12 cellular contexts compared by ENCODE assay signal in the genomic region with DNA sequence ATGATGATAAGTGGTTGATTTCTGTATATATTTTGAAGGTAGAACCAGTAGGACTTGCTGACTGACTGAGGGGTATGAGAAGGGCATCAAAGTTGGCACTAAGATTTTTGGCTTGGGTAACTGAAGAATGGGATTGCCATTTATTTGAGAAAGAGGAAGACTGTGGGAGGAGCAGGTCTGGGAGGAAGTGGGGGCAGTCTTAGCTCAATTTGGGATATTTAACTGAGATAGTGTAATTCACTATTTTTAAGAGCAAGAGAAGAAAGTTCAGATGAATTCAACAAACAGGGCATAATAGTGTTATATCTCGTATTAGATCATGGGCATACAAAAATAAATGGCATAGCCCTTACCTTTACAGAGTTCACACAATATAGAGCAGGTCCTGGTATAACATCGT. TPM values are rescaled to one million over a fixed set of nuclear protein-coding genes. Genes with fewer than 3 reads are reported as not detected.
A peak's percentile ranks its signal among the peaks of the same experiment; 100 is the strongest.
DNase-seq lines count a peak whose midpoint lies in the region; ATAC-seq and TF ChIP-seq lines count a peak whose summit lies in the region.
"Had no signal": no experiment of that assay in that cellular context is flagged by ENCODE, and none has a peak within 500 bp of the region (broad histone marks: within the 10 kb centered on the region; RNA-seq: fewer than 3 reads in every experiment).

No MANE protein-coding gene starts in this region.

- no CpG with 5 or more reads among the region's 2 CpGs for WGBS in mesodermal cell (ENCODE audit: insufficient coverage in 2 of 2), 2 experiments

- ATAC-seq in GM19467 (IDR thresholded peaks at IDR 0.05; ENCODE audit: unreplicated experiment) (no peak), natural killer cell (no peak)

- H3K27ac ChIP-seq in KOPT-K1 (ENCODE audit: low read depth, low read length, poor library complexity, severe bottlenecking) = peak overlapping the region; percentile 98
- no peak overlapping the region for H3K27ac ChIP-seq in mesodermal cell (ENCODE audit: low read depth, low read length, severe bottlenecking)

- no peak overlapping the region for H3K4me3 Mint-ChIP-seq in natural killer cell
- H3K4me3 Mint-ChIP-seq: activated CD4-positive, alpha-beta T cell treated with anti-CD3 and anti-CD28 coated beads, Interleukin-2, amount 10 ng/mL, durations not matched to agents 24 days and 14 days; stimulated activated naive CD8-positive, alpha-beta T cell treated with anti-CD3 and anti-CD28 coated beads, Interleukin-15, Interleukin-2, amounts not matched to agents 100 ng/mL and 50 ng/mL, for 24 hours had no signal

- H3K9me3 ChIP-seq in KOPT-K1 (ENCODE audit: insufficient read depth, low read length, poor library complexity, severe bottlenecking) (no peaks in the 10 kb centered on the region), mesodermal cell (ENCODE audit: control insufficient read depth, low read length) (no peaks in the 10 kb centered on the region)

- TF ChIP-seq CTCF in GM06990 (IDR thresholded peaks at IDR 0.05; ENCODE audit: insufficient read depth, low read length, poor library complexity, severe bottlenecking) = no peak
- TF ChIP-seq CTCF in astrocyte of the cerebellum (IDR thresholded peaks at IDR 0.05; ENCODE audit: low read depth, low read length, missing control alignments) = no peak
- TF ChIP-seq CTCF in natural killer cell (IDR thresholded peaks at IDR 0.05) = no peak

- intact Hi-C loops in natural killer cell (cut with micrococcal nuclease) = no loop called here

- no peaks in the 10 kb centered on the region for H3K27me3 Mint-ChIP-seq in natural killer cell (ENCODE audit: low read depth in 2 of 2)
- H3K27me3 Mint-ChIP-seq: activated CD4-positive, alpha-beta T cell treated with anti-CD3 and anti-CD28 coated beads, Interleukin-2, amount 10 ng/mL, durations not matched to agents 24 days and 14 days; stimulated activated naive CD8-positive, alpha-beta T cell treated with anti-CD3 and anti-CD28 coated beads, Interleukin-15, Interleukin-2, amounts not matched to agents 100 ng/mL and 50 ng/mL, for 24 hours had no signal

- peak overlapping the region; percentile 93 for H3K4me3 ChIP-seq in GM06990 (replicated peaks; ENCODE audit: low read depth, low read length)
- peak overlapping the region; percentile 86 for H3K4me3 ChIP-seq in astrocyte of the cerebellum (ENCODE audit: low read depth, low read length)
- H3K4me3 ChIP-seq in mesodermal cell (ENCODE audit: extremely low read depth, insufficient read depth, low read length, poor library complexity, severe bottlenecking) = peak overlapping the region; percentile 84

- no peaks in the 10 kb centered on the region for H3K4me1 Mint-ChIP-seq in natural killer cell

- in situ Hi-C loops in astrocyte of the cerebellum (cut with HindIII; ENCODE audit: low sequenced_read_pairs) = no loop called here

- no peak for DNase-seq in GM06990 (ENCODE audit: extremely low read depth, insufficient read length)
- DNase-seq in astrocyte of the cerebellum (ENCODE audit: low read depth) = no peak
- no peak for DNase-seq in NCI-H146 (lab: John Stamatoyannopoulos, UW)
- DNase-seq in activated CD4-positive, alpha-beta T cell treated with anti-CD3 and anti-CD28 coated beads, Interleukin-2, amount 50 U/mL, for 1 hour = no peak
- no peak for DNase-seq in natural killer cell
- DNase-seq: activated CD4-positive, alpha-beta T cell treated with anti-CD3 and anti-CD28 coated beads, Interleukin-2, amount 10 ng/mL, durations not matched to agents 24 days and 14 days had no signal

- H3K36me3 ChIP-seq in GM06990 (ENCODE audit: control insufficient read depth, insufficient read depth, low read length) = no peaks in the 10 kb centered on the region
- peaks cover 55% of the 10 kb centered on the region for H3K36me3 ChIP-seq in KOPT-K1 (ENCODE audit: insufficient read depth, low read length)
- H3K36me3 ChIP-seq in mesodermal cell (ENCODE audit: control insufficient read depth, insufficient read depth, low read length) = peaks cover 50% of the 10 kb centered on the region

- H3K9me3 Mint-ChIP-seq in natural killer cell = no peaks in the 10 kb centered on the region
- H3K9me3 Mint-ChIP-seq: activated CD4-positive, alpha-beta T cell treated with anti-CD3 and anti-CD28 coated beads, Interleukin-2, amount 10 ng/mL, durations not matched to agents 24 days and 14 days; activated T-helper 2 cell treated with anti-CD3 and anti-CD28 coated beads, Interferon-gamma antibody, Interleukin-2, Interleukin-4, amounts not matched to agents 10 μg/mL and 5 μg/mL and 100 μg/mL, durations not matched to agents 14 hours and 24 hours and 36 hours; brain; stimulated activated naive CD8-positive, alpha-beta T cell treated with anti-CD3 and anti-CD28 coated beads, Interleukin-15, Interleukin-2, amounts not matched to agents 100 ng/mL and 50 ng/mL, for 24 hours had no signal

- peaks cover 10% of the 10 kb centered on the region for H3K4me1 ChIP-seq in mesodermal cell (ENCODE audit: control insufficient read depth, insufficient read depth, low read length, poor library complexity, severe bottlenecking)

- no peak overlapping the region for H3K27ac Mint-ChIP-seq in natural killer cell
- H3K27ac Mint-ChIP-seq: brain had no signal

- no peaks in the 10 kb centered on the region for H3K36me3 Mint-ChIP-seq in natural killer cell

- H3K27me3 ChIP-seq in GM06990 (replicated peaks; ENCODE audit: control insufficient read depth, insufficient read depth, low read length) = no peaks in the 10 kb centered on the region

RNA-seq across cellular contexts. Expression of gene BUB1B, which starts 1.7 kb away (rescaled TPM):
- polyA plus RNA-seq in mesodermal cell (2013, experiment 1 of 2) = 53.7 TPM
- polyA plus RNA-seq in mesodermal cell (2013, experiment 2 of 2) = 57.5 TPM
- 1 to 10 TPM in 2 of 3 donors, under 1 TPM in 1; 0.75 to 2.4 (median 1.9) TPM for total RNA-seq in natural killer cell

RNA-seq across cellular contexts. Expression of gene BMF, which starts 53.9 kb away (rescaled TPM):
- 59.4 TPM for polyA plus RNA-seq in mesodermal cell (2013, experiment 1 of 2)
- polyA plus RNA-seq in mesodermal cell (2013, experiment 2 of 2) = 51.4 TPM
- 10 to 100 TPM in 1 of 3 donors, 1 to 10 TPM in 2; 7.6 to 10.5 (median 9.8) TPM for total RNA-seq in natural killer cell
